ENCODE assay signal across 28 cellular contexts in the genomic region with DNA sequence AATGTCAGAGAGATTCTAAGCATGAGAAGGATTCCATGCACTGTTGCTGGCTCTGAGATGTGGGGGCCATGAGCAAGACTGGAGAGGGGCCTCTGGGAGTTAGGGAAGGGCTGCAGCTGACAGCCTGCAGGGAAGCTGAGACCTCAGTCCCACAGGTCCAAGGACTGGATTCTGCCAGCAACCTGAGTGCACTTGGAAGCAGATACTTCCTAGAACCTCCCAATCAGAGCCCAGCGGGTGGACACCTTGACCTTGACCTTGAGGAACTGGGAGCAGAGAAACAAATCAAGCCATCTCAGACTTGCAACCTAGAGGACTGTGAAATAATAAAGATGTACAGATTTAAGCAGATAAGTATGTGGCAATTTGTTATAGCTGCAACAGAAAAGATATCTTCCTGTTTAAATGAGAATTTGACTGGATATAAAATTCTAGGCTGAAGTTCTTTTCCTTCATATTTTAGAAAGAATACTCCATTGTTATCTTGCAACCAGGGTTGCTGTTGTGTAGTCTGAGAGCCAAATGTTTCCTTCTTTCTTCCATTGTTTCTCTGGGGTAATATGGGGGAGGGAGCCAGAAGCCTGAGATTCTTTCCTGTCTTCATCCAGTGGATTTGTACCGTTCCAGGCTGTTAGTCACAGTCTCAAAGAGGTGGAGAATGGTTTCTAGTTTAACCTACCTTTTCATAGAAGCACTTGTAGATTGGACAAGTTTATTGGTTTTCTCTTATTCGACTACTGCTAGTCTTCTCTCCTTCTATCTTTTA. TPM values are rescaled to one million over a fixed set of nuclear protein-coding genes. Genes with fewer than 3 reads are reported as not detected.
DNase-seq lines count a peak whose midpoint lies in the region; ATAC-seq and TF ChIP-seq lines count a peak whose summit lies in the region.
"Had no signal": no experiment of that assay in that cellular context is flagged by ENCODE, and none has a peak within 500 bp of the region (broad histone marks: within the 10 kb centered on the region; RNA-seq: fewer than 3 reads in every experiment).

No MANE protein-coding gene starts in this region.

- TF ChIP-seq POLR2A in heart left ventricle (IDR thresholded peaks at IDR 0.05) = no peak

- peaks cover 28% of the 10 kb centered on the region for H3K27me3 Mint-ChIP-seq in T-helper 17 cell

- H3K27ac ChIP-seq in heart left ventricle = no peak overlapping the region
- H3K27ac ChIP-seq in coronary artery = no peak overlapping the region
- H3K27ac ChIP-seq: PC-9, SJSA1 had no signal

- DNase-seq in cardiac septum (ENCODE audit: low spot score) (peak; percentile 61), heart left ventricle (no peak), coronary artery (ENCODE audit: low spot score) (peak; percentile 55), left kidney (ENCODE audit: low read depth, low spot score) (peak; percentile 69), kidney tubule cell (ENCODE audit: low spot score) (no peak), UCSD-AML1 (lab: John Stamatoyannopoulos, UW; ENCODE audit: unreplicated experiment) (no peak), omental fat pad (ENCODE audit: low spot score) (no peak), T-helper 17 cell (no peak)
- DNase-seq: Calu3; DMS79 treated with DMSO at 0.1 percent for 48 hours; GF-D8; GOT3; Karpas-422; NCI-H1092; NCI-H1436; NCI-H187; NCI-H2081 treated with DMSO at 0.1 percent for 48 hours; NCI-H446 treated with DMSO at 0.1 percent for 48 hours; NCI-H526; NCI-H82; NK-92 treated with Interleukin-12 subunit alpha and Interleukin-12 subunit beta, amount 100 ng/mL, for 24 hours; PC-9; Right ventricle myocardium superior; RPMI8226 had no signal

- H3K36me3 Mint-ChIP-seq in T-helper 17 cell (ENCODE audit: low read depth) = peaks cover 2% of the 10 kb centered on the region

- H3K36me3 ChIP-seq in heart left ventricle = no peaks in the 10 kb centered on the region
- H3K36me3 ChIP-seq: HAP-1, SJSA1 had no signal

- peaks cover 0 to 4% (median 0%) of the 10 kb centered on the region in 12 donors for H3K4me1 ChIP-seq in heart left ventricle
- H3K4me1 ChIP-seq: HAP-1 had no signal

- H3K9me3 ChIP-seq in heart left ventricle = no peaks in the 10 kb centered on the region
- H3K9me3 ChIP-seq in T-helper 17 cell (ENCODE audit: control insufficient read depth, low read length, poor library complexity, severe bottlenecking) = no peaks in the 10 kb centered on the region
- H3K9me3 ChIP-seq: HAP-1, SJSA1 had no signal

- H3K4me3 Mint-ChIP-seq in T-helper 17 cell = no peak overlapping the region

- intact Hi-C loops in cardiac septum (cut with DNase I) (no loop called here), heart left ventricle (cut with DNase I) (loop anchor here in 2 of 10 donors (5.0 to 10.0 kb wide), 2 partner anchors 322 to 740 kb away; no protein-coding TSS in a partner anchor)

- no peak for TF ChIP-seq CTCF in heart left ventricle (IDR thresholded peaks at IDR 0.05)
- no peak for TF ChIP-seq CTCF in coronary artery (IDR thresholded peaks at IDR 0.05)
- TF ChIP-seq CTCF in omental fat pad (IDR thresholded peaks at IDR 0.05) = no peak

- WGBS in heart left ventricle, 4 donors = 56 to 76% (median 64%) methylated on average over 3 of the region's 3 CpGs

- H3K4me1 Mint-ChIP-seq in T-helper 17 cell = peaks cover 21% of the 10 kb centered on the region

- H3K4me3 ChIP-seq in heart left ventricle (no peak overlapping the region), coronary artery (no peak overlapping the region)
- H3K4me3 ChIP-seq: HAP-1, PC-9, SJSA1 had no signal

- ATAC-seq in heart left ventricle (no peak), omental fat pad (ENCODE audit: low FRiP score) (no peak), T-helper 17 cell (no peak)

- no peaks in the 10 kb centered on the region for H3K27me3 ChIP-seq in heart left ventricle
- H3K27me3 ChIP-seq: SJSA1 had no signal

- H3K27ac Mint-ChIP-seq in T-helper 17 cell = no peak overlapping the region

RNA-seq across cellular contexts. Expression of a gene that starts 5.9 kb away (rescaled TPM):
- total RNA-seq in cardiac septum = 0.57 TPM
- total RNA-seq in heart left ventricle = 1 to 10 TPM in 6 of 9 donors, under 1 TPM in 3; 0.72 to 1.8 (median 1.3) TPM
- polyA plus RNA-seq in heart left ventricle = 1 to 10 TPM in 1 of 2 donors, not detected in 1; 3.6 TPM
- total RNA-seq in omental fat pad = 1 to 10 TPM; 1.7 to 3.5 (median 2.2) TPM
- 1 to 10 TPM in 1 of 2 donors, under 1 TPM in 1; 0.68 to 1.6 TPM for total RNA-seq in T-helper 17 cell

RNA-seq across cellular contexts. Expression of a gene that starts 49.5 kb away (rescaled TPM):
- total RNA-seq in cardiac septum (not detected), heart left ventricle (not detected), omental fat pad (not detected), T-helper 17 cell (not detected)
- not detected for polyA plus RNA-seq in heart left ventricle
- total RNA-seq: A172, Right ventricle myocardium superior, SJSA1 had no signal
- polyA plus RNA-seq: BJ had no signal

Comparison
In these comparisons a context has a peak if more than half of its experiments do, and no peak if none do; other contexts are left out.
1. DNase-seq: peak in cardiac septum (single experiment), coronary artery (single experiment) and left kidney (single experiment); none in heart left ventricle (0 of 5), kidney tubule cell (single experiment), UCSD-AML1 (single experiment), omental fat pad (single experiment) and T-helper 17 cell (0 of 3).